9 cellular contexts compared by ENCODE assay signal in the genomic region with DNA sequence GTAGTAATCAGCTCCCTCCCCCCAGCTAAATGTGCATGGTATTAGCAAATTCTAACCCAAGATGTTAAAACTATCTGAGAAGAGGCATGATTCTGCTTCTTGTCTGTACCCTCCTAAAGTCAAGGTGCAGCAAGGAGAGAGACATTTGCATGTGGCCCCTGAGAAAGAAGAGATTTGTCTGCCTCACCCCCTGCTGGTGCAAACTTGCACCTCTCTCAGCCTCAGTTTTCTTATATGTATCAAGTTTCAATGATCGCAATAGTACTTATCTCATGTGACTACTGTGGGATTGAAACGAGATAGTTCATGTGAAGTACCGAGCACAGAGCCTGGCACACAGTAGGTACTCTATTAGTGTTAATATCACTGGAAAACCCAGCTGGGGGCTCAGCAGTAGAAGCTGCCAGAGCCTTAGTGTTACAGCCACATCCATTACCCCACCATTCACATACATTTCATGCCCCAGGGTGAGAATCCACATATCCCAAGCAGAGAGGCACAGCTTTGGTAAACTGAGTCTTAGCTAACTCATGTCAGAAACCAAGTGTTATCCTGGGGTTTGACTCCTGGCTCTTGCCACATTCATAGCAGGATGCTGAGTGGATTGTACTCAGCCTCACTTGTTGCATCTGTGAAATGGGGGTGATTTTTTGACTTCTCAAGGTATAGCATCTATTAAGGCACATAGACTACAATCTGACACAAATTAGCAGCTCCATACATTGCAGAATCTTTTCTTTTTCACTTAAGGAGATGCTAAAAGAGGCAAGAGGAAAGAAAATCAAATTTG. TPM values are rescaled to one million over a fixed set of nuclear protein-coding genes. Genes with fewer than 3 reads are reported as not detected.
DNase-seq lines count a peak whose midpoint lies in the region; ATAC-seq and TF ChIP-seq lines count a peak whose summit lies in the region.
"Had no signal": no experiment of that assay in that cellular context is flagged by ENCODE, and none has a peak within 500 bp of the region (broad histone marks: within the 10 kb centered on the region; RNA-seq: fewer than 3 reads in every experiment).

No MANE protein-coding gene starts in this region.

- H3K36me3 ChIP-seq in neutrophil, result no peaks in the 10 kb centered on the region

- TF ChIP-seq CTCF in GM12873 (IDR thresholded peaks at IDR 0.05; ENCODE audit: insufficient read depth, low read depth, low read length, missing control alignments) (peak; percentile 77), neutrophil (IDR thresholded peaks at IDR 0.05) (no peak)

- H3K27ac Mint-ChIP-seq in activated naive CD8-positive, alpha-beta T cell, result peak overlapping the region; percentile 96

- no peaks in the 10 kb centered on the region for H3K27me3 ChIP-seq in neutrophil

- peak overlapping the region; percentile 87 for H3K27ac ChIP-seq in neutrophil

- no peaks in the 10 kb centered on the region for H3K27me3 Mint-ChIP-seq in activated naive CD8-positive, alpha-beta T cell

- H3K4me3 Mint-ChIP-seq in activated naive CD8-positive, alpha-beta T cell, result peak overlapping the region; percentile 68

- peak overlapping the region; percentile 8 to 12 for H3K4me3 ChIP-seq in neutrophil (ENCODE audit: low read depth in 1 of 2, low read length in 1 of 2)
- H3K4me3 ChIP-seq: lung had no signal

- in situ Hi-C loops in G401 (cut with HindIII; ENCODE audit: low sequenced_read_pairs), result no loop called here

- DNase-seq in AG08395 (ENCODE audit: low spot score), result no peak
- no peak for DNase-seq in GM03348 (ENCODE audit: low spot score)
- DNase-seq in inferior parietal cortex (ENCODE audit: extremely low spot score), result no peak
- no peak for DNase-seq in G401 (ENCODE audit: low spot score)

- peaks cover 75 to 78% of the 10 kb centered on the region in 2 experiments for H3K4me1 ChIP-seq in neutrophil (ENCODE audit: control insufficient read depth in 1 of 2, insufficient read depth in 1 of 2, low read depth in 1 of 2, low read length in 1 of 2)

- no peaks in the 10 kb centered on the region for H3K9me3 Mint-ChIP-seq in activated naive CD8-positive, alpha-beta T cell (ENCODE audit: low read depth)

- no peaks in the 10 kb centered on the region for H3K9me3 ChIP-seq in neutrophil

- peaks cover 26% of the 10 kb centered on the region for H3K36me3 Mint-ChIP-seq in activated naive CD8-positive, alpha-beta T cell

- peak; percentile 29 for ATAC-seq in HG02759 (IDR thresholded peaks at IDR 0.05; ENCODE audit: unreplicated experiment)

- peaks cover 100% of the 10 kb centered on the region for H3K4me1 Mint-ChIP-seq in activated naive CD8-positive, alpha-beta T cell (ENCODE audit: low read depth)

RNA-seq across cellular contexts. Expression of a gene that starts 24.9 kb away (rescaled TPM):
- total RNA-seq in G401 (2014; rRNA removed; shearing (Covaris generic)), result 0.80 and 6.8 TPM in 2 replicates
